Comparison of ENCODE assay signal across 1 cellular context in the genomic region with DNA sequence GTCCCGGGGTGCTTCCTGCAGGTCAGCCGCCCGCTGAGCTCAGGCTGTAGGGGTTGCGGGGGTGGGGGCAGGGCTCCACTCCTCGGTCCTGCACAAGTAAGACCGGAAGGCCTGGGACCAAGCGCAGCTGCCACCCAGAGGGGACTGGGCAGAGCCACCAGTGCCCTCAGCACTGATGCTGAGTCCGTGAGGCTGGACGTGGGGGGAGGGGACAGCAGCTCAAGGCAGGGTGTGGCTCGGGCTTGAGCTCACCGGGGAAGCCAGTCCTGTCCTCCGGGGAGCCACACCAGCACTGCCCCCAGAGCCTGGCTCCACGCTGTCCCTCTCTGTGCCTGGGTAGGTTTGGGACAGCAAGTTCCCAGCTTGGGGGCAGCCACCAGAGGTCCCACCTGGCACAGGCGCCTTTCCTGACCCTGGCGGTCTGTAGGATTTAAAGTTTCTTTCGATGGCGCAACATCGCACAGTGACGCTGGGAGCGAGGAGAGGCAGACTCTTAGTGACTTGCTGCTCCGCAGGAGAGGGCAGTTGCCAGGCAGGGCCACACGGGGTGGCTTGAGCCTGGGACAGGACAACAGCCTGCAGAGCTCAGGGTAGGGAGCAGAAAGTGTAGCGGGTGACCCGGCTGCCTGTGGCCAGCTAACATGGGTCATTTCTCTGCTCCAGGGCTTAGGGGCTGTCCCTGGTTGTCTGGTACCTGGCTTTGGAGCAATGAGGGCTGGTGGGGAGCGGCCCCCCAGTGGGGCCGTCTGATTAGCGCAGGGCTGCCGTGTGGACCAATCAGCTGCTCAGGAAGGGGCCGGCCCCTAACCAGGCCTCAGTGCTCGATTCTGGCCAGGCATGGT.
TF ChIP-seq lines count a peak whose summit lies in the region.

No MANE protein-coding gene starts in this region.

TF ChIP-seq in GM23338, 12 proteins besides CTCF, POLR2A, EP300 and RAD21 (continued from another document):
- TF ChIP-seq, protein P1, sequence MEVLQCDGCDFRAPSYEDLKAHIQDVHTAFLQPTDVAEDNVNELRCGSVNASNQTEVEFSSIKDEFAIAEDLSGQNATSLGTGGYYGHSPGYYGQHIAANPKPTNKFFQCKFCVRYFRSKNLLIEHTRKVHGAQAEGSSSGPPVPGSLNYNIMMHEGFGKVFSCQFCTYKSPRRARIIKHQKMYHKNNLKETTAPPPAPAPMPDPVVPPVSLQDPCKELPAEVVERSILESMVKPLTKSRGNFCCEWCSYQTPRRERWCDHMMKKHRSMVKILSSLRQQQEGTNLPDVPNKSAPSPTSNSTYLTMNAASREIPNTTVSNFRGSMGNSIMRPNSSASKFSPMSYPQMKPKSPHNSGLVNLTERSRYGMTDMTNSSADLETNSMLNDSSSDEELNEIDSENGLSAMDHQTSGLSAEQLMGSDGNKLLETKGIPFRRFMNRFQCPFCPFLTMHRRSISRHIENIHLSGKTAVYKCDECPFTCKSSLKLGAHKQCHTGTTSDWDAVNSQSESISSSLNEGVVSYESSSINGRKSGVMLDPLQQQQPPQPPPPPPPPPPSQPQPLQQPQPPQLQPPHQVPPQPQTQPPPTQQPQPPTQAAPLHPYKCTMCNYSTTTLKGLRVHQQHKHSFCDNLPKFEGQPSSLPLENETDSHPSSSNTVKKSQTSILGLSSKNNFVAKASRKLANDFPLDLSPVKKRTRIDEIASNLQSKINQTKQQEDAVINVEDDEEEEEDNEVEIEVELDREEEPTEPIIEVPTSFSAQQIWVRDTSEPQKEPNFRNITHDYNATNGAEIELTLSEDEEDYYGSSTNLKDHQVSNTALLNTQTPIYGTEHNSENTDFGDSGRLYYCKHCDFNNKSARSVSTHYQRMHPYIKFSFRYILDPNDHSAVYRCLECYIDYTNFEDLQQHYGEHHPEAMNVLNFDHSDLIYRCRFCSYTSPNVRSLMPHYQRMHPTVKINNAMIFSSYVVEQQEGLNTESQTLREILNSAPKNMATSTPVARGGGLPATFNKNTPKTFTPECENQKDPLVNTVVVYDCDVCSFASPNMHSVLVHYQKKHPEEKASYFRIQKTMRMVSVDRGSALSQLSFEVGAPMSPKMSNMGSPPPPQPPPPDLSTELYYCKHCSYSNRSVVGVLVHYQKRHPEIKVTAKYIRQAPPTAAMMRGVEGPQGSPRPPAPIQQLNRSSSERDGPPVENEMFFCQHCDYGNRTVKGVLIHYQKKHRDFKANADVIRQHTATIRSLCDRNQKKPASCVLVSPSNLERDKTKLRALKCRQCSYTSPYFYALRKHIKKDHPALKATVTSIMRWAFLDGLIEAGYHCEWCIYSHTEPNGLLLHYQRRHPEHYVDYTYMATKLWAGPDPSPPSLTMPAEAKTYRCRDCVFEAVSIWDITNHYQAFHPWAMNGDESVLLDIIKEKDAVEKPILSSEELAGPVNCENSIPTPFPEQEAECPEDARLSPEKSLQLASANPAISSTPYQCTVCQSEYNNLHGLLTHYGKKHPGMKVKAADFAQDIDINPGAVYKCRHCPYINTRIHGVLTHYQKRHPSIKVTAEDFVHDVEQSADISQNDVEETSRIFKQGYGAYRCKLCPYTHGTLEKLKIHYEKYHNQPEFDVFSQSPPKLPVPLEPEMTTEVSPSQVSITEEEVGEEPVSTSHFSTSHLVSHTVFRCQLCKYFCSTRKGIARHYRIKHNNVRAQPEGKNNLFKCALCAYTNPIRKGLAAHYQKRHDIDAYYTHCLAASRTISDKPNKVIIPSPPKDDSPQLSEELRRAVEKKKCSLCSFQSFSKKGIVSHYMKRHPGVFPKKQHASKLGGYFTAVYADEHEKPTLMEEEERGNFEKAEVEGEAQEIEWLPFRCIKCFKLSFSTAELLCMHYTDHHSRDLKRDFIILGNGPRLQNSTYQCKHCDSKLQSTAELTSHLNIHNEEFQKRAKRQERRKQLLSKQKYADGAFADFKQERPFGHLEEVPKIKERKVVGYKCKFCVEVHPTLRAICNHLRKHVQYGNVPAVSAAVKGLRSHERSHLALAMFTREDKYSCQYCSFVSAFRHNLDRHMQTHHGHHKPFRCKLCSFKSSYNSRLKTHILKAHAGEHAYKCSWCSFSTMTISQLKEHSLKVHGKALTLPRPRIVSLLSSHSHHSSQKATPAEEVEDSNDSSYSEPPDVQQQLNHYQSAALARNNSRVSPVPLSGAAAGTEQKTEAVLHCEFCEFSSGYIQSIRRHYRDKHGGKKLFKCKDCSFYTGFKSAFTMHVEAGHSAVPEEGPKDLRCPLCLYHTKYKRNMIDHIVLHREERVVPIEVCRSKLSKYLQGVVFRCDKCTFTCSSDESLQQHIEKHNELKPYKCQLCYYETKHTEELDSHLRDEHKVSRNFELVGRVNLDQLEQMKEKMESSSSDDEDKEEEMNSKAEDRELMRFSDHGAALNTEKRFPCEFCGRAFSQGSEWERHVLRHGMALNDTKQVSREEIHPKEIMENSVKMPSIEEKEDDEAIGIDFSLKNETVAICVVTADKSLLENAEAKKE (CRISPR knock-in tag; IDR thresholded peaks at IDR 0.05): no peak
- TF ChIP-seq NANOG (IDR thresholded peaks at IDR 0.05; ENCODE audit: borderline replicate concordance) (no peak), STAT1 (IDR thresholded peaks at IDR 0.05; ENCODE audit: unreplicated experiment) (no peak), ZNF114 (CRISPR knock-in tag; IDR thresholded peaks at IDR 0.05) (no peak), JUNB (IDR thresholded peaks at IDR 0.05; ENCODE audit: unreplicated experiment) (no peak), EZH2phosphoT487 (IDR thresholded peaks at IDR 0.05; ENCODE audit: unreplicated experiment) (no peak), POLR2AphosphoS5 (IDR thresholded peaks at IDR 0.05; ENCODE audit: low read depth) (no peak), CREB1 (CRISPR knock-in tag; IDR thresholded peaks at IDR 0.05; ENCODE audit: low read depth) (no peak)
- TF ChIP-seq, protein P2, sequence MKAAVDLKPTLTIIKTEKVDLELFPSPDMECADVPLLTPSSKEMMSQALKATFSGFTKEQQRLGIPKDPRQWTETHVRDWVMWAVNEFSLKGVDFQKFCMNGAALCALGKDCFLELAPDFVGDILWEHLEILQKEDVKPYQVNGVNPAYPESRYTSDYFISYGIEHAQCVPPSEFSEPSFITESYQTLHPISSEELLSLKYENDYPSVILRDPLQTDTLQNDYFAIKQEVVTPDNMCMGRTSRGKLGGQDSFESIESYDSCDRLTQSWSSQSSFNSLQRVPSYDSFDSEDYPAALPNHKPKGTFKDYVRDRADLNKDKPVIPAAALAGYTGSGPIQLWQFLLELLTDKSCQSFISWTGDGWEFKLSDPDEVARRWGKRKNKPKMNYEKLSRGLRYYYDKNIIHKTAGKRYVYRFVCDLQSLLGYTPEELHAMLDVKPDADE (IDR thresholded peaks at IDR 0.05): no peak
- TF ChIP-seq, protein P3, sequence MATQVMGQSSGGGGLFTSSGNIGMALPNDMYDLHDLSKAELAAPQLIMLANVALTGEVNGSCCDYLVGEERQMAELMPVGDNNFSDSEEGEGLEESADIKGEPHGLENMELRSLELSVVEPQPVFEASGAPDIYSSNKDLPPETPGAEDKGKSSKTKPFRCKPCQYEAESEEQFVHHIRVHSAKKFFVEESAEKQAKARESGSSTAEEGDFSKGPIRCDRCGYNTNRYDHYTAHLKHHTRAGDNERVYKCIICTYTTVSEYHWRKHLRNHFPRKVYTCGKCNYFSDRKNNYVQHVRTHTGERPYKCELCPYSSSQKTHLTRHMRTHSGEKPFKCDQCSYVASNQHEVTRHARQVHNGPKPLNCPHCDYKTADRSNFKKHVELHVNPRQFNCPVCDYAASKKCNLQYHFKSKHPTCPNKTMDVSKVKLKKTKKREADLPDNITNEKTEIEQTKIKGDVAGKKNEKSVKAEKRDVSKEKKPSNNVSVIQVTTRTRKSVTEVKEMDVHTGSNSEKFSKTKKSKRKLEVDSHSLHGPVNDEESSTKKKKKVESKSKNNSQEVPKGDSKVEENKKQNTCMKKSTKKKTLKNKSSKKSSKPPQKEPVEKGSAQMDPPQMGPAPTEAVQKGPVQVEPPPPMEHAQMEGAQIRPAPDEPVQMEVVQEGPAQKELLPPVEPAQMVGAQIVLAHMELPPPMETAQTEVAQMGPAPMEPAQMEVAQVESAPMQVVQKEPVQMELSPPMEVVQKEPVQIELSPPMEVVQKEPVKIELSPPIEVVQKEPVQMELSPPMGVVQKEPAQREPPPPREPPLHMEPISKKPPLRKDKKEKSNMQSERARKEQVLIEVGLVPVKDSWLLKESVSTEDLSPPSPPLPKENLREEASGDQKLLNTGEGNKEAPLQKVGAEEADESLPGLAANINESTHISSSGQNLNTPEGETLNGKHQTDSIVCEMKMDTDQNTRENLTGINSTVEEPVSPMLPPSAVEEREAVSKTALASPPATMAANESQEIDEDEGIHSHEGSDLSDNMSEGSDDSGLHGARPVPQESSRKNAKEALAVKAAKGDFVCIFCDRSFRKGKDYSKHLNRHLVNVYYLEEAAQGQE (IDR thresholded peaks at IDR 0.05; ENCODE audit: unreplicated experiment): no peak
